ENCODE assay signal across 1 cellular context in the genomic region with DNA sequence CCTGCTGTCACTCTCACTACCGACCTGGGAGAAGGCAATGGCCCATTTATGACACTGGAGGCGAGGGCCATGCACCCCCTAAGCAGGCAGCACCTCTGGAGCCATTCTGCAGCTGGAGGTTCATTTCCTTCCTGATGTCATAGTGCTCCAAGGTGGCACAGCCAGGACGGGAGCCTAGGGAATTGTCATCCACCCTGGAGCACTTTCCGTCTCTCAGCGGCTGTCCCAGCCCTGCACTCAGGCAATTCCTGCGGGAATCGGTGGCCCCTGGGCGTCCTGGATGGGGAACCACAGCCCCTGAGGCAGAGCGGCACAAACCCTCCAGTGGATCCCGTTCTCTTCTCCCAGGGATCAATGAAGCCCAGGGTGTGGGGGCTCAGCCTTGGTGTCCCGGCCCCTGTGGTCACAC. TPM values are rescaled to one million over a fixed set of nuclear protein-coding genes. Genes with fewer than 3 reads are reported as not detected.
"Had no signal": no experiment of that assay in that cellular context is flagged by ENCODE, and none has a peak within 500 bp of the region (broad histone marks: within the 10 kb centered on the region; RNA-seq: fewer than 3 reads in every experiment).

No MANE protein-coding gene starts in this region.

RNA-seq across cellular contexts. Expression of a gene that starts 23.5 kb away (rescaled TPM):
- total RNA-seq: T-helper 2 cell treated with Interferon-gamma antibody and Interleukin-4, amounts not matched to agents 100 ng/mL and 5 ng/mL, for 36 hours had no signal
